ENCODE assay signal across 15 cellular contexts in the genomic region with DNA sequence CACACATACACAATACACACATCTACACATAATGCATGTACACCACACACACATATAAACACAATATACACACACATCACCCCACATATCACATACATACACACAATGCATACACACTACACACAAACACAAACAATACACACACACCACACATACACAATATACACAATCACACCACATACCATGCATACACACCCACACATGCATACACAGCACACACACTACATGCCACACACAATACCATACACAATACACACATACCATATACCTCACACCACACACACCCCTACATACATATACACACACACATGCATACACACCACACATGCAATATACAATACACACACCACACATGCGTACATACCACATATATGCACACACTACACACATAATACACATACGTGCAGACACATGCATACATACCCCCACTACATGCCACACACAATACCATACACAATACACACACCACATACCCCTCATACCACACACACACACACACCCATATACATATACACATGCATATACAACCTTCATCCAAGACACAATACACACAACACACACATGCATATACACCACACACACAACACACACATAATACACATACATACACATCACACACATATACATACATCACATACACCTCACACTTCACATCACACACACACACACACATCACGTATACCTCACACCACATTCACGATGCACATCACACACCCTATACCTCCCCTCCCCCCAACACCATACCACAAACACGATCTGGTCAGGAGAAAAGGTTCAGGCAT.
"Had no signal": no experiment of that assay in that cellular context is flagged by ENCODE, and none has a peak within 500 bp of the region (broad histone marks: within the 10 kb centered on the region; RNA-seq: fewer than 3 reads in every experiment).

No MANE protein-coding gene starts in this region.

- H3K4me1 ChIP-seq: gastrocnemius medialis, tibial artery, upper lobe of right lung had no signal

- H3K27me3 ChIP-seq: gastrocnemius medialis, ovary, tibial artery, upper lobe of right lung had no signal

- H3K9me3 ChIP-seq: gastrocnemius medialis, heart right ventricle, ovary, tibial artery, upper lobe of right lung had no signal

- FAIRE-seq: endometrium, islet of Langerhans had no signal

- H3K4me3 ChIP-seq: gastrocnemius medialis, heart right ventricle, ovary, tibial artery, upper lobe of right lung had no signal

- H3K36me3 ChIP-seq: gastrocnemius medialis, heart right ventricle, ovary, tibial artery, upper lobe of right lung had no signal

- DNase-seq: effector memory CD4-positive, alpha-beta T cell; gastrocnemius medialis; heart right ventricle; hypothalamus; kidney glomerular epithelial cell; naive thymus-derived CD8-positive, alpha-beta T cell; nucleus accumbens; ovary; right cardiac atrium; stimulated activated CD4-positive, alpha-beta T cell treated with anti-CD3 and anti-CD28 coated beads, Interleukin-4, amount 100 ng/mL, for 1 hour; stimulated activated CD8-positive, alpha-beta memory T cell treated with anti-CD3 and anti-CD28 coated beads, Interleukin-4, amount 100 ng/mL, for 48 hours; tibial artery; upper lobe of right lung had no signal

- H3K27ac ChIP-seq: gastrocnemius medialis, heart right ventricle, ovary, tibial artery, upper lobe of right lung had no signal
